In genomic region chr6:52595796-52596130, GRCh38 we compare ENCODE assay signal across 9 cellular contexts. TPM values are rescaled to one million over a fixed set of nuclear protein-coding genes. Genes with fewer than 3 reads are reported as not detected.
DNase-seq lines count a peak whose midpoint lies in the region; ATAC-seq and TF ChIP-seq lines count a peak whose summit lies in the region.
"Had no signal": no experiment of that assay in that cellular context is flagged by ENCODE, and none has a peak within 500 bp of the region (broad histone marks: within the 10 kb centered on the region; RNA-seq: fewer than 3 reads in every experiment).

No MANE protein-coding gene starts in this region.

- no peak overlapping the region for H3K4me2 ChIP-seq in mesendoderm (ENCODE audit: low read length)

- no peak for TF ChIP-seq EP300 in ovary (IDR thresholded peaks at IDR 0.05)

- no peak overlapping the region for H3K18ac ChIP-seq in mesendoderm (ENCODE audit: low read length)

- no peaks in the 10 kb centered on the region for H3K9me3 Mint-ChIP-seq in stimulated activated memory B cell treated with anti-CD40 and anti-IgM and Interleukin-4, amounts not matched to agents 10 μg/mL and 1 μg/mL and 100 μg/mL, for 72 hours
- H3K9me3 Mint-ChIP-seq: T-helper 1 cell treated with Interleukin-12 subunit alpha and Interleukin-12 subunit beta and Interleukin-4 antibody, amounts not matched to agents 30 μg/mL and 1 μg/mL, for 36 hours had no signal

- peaks cover 30% of the 10 kb centered on the region for H3K4me1 Mint-ChIP-seq in stimulated activated memory B cell treated with anti-CD40 and anti-IgM and Interleukin-4, amounts not matched to agents 10 μg/mL and 1 μg/mL and 100 μg/mL, for 72 hours

- H4K8ac ChIP-seq in mesendoderm (ENCODE audit: low read depth, low read length): no peak overlapping the region

- no peak for DNase-seq in brain microvascular endothelial cell
- DNase-seq in ovary: no peak
- no peak for DNase-seq in mesendoderm
- no peak for DNase-seq in mucosa of descending colon
- DNase-seq in NCI-H1105 treated with DMSO at 0.1 percent for 48 hours (lab: John Stamatoyannopoulos, UW): no peak

- no peak for TF ChIP-seq CTCF in brain microvascular endothelial cell (IDR thresholded peaks at IDR 0.05; ENCODE audit: low read depth, low read length, missing control alignments)
- no peak for TF ChIP-seq CTCF in ovary (IDR thresholded peaks at IDR 0.05)
- no peak for TF ChIP-seq CTCF in mucosa of descending colon (IDR thresholded peaks at IDR 0.05)

- H3K36me3 Mint-ChIP-seq in stimulated activated memory B cell treated with anti-CD40 and anti-IgM and Interleukin-4, amounts not matched to agents 10 μg/mL and 1 μg/mL and 100 μg/mL, for 72 hours: no peaks in the 10 kb centered on the region

- H2BK15ac ChIP-seq in mesendoderm (replicated peaks; ENCODE audit: low read depth): no peak overlapping the region

- H2AK5ac ChIP-seq in mesendoderm (ENCODE audit: low read length): no peak overlapping the region

- H2BK120ac ChIP-seq in mesendoderm (ENCODE audit: low read depth, low read length): no peak overlapping the region

- H3K27me3 ChIP-seq in brain microvascular endothelial cell (replicated peaks) (no peaks in the 10 kb centered on the region), ovary (no peaks in the 10 kb centered on the region), mesendoderm (ENCODE audit: insufficient read depth, low read length, poor library complexity) (no peaks in the 10 kb centered on the region)

- H3K79me1 ChIP-seq in mesendoderm (ENCODE audit: low read length): no peaks in the 10 kb centered on the region

- in situ Hi-C loops in brain microvascular endothelial cell (cut with HindIII; ENCODE audit: low pct_ligation_motif_present, low sequenced_read_pairs): no loop called here

- H2BK5ac ChIP-seq in mesendoderm (ENCODE audit: low read length): no peak overlapping the region

- intact Hi-C loops in ovary (cut with DNase I): loop anchor here in 3 of 4 donors (5.0 to 10.0 kb wide), 3 partner anchors 69 to 178 kb away; partner anchors contain the start of gene EFHC1 (in 1 of the 3)
- intact Hi-C loops in mucosa of descending colon (cut with DNase I, micrococcal nuclease): loop anchor here (5.0 to 10.0 kb wide), 2 partner anchors 69 to 178 kb away; no protein-coding TSS in a partner anchor

- H3K27ac Mint-ChIP-seq in stimulated activated memory B cell treated with anti-CD40 and anti-IgM and Interleukin-4, amounts not matched to agents 10 μg/mL and 1 μg/mL and 100 μg/mL, for 72 hours: peak overlapping the region; percentile 61
- H3K27ac Mint-ChIP-seq: T-helper 1 cell treated with Interleukin-12 subunit alpha and Interleukin-12 subunit beta and Interleukin-4 antibody, amounts not matched to agents 30 μg/mL and 1 μg/mL, for 36 hours had no signal

- H3K27ac ChIP-seq in brain microvascular endothelial cell: peak overlapping the region; percentile 93
- H3K27ac ChIP-seq in ovary: peak overlapping the region in 1 of 2 donors; percentile 54
- H3K27ac ChIP-seq in mesendoderm (ENCODE audit: low read depth, low read length): no peak overlapping the region

- no peak overlapping the region for H3K56ac ChIP-seq in mesendoderm (ENCODE audit: low read length)

- no peaks in the 10 kb centered on the region for H3K36me3 ChIP-seq in brain microvascular endothelial cell (replicated peaks)
- H3K36me3 ChIP-seq in ovary: no peaks in the 10 kb centered on the region
- H3K36me3 ChIP-seq in mesendoderm (ENCODE audit: control insufficient read depth, insufficient read depth, low read length): no peaks in the 10 kb centered on the region
- no peaks in the 10 kb centered on the region for H3K36me3 ChIP-seq in mucosa of descending colon (ENCODE audit: low read depth)

- TF ChIP-seq POLR2A in ovary (IDR thresholded peaks at IDR 0.05): no peak

- no peaks in the 10 kb centered on the region for H3K79me2 ChIP-seq in mesendoderm (ENCODE audit: control insufficient read depth, insufficient read depth, low read length)

- ATAC-seq in GM19372 (IDR thresholded peaks at IDR 0.05; ENCODE audit: low read depth, unreplicated experiment) (peak; percentile 67), HG03066 (IDR thresholded peaks at IDR 0.05; ENCODE audit: low read depth, unreplicated experiment) (peak; percentile 60), mucosa of descending colon (no peak)
- peak; percentile 67 for ATAC-seq in stimulated activated memory B cell treated with anti-CD40 and anti-IgM and Interleukin-4, amounts not matched to agents 10 μg/mL and 1 μg/mL and 100 μg/mL, for 72 hours

- H3K27me3 Mint-ChIP-seq in stimulated activated memory B cell treated with anti-CD40 and anti-IgM and Interleukin-4, amounts not matched to agents 10 μg/mL and 1 μg/mL and 100 μg/mL, for 72 hours: no peaks in the 10 kb centered on the region

- peaks cover 7% of the 10 kb centered on the region for H3K4me1 ChIP-seq in ovary (ENCODE audit: insufficient read depth)
- H3K4me1 ChIP-seq in mesendoderm (ENCODE audit: control insufficient read depth, low read depth, low read length): no peaks in the 10 kb centered on the region
- peaks cover 8% of the 10 kb centered on the region for H3K4me1 ChIP-seq in mucosa of descending colon (ENCODE audit: low read depth)

- H3K9ac ChIP-seq in mesendoderm (ENCODE audit: low read length): no peak overlapping the region

- H3K4ac ChIP-seq in mesendoderm (ENCODE audit: low read depth, low read length): no peak overlapping the region

- peak overlapping the region; percentile 9 for H3K4me3 ChIP-seq in brain microvascular endothelial cell (ENCODE audit: low read depth, low read length)
- H3K4me3 ChIP-seq in ovary: no peak overlapping the region
- no peak overlapping the region for H3K4me3 ChIP-seq in mesendoderm (ENCODE audit: low read length)
- H3K4me3 ChIP-seq in mucosa of descending colon: no peak overlapping the region

- H3K4me3 Mint-ChIP-seq in stimulated activated memory B cell treated with anti-CD40 and anti-IgM and Interleukin-4, amounts not matched to agents 10 μg/mL and 1 μg/mL and 100 μg/mL, for 72 hours: no peak overlapping the region
- H3K4me3 Mint-ChIP-seq: T-helper 1 cell treated with Interleukin-12 subunit alpha and Interleukin-12 subunit beta and Interleukin-4 antibody, amounts not matched to agents 30 μg/mL and 1 μg/mL, for 36 hours had no signal

- H3K23ac ChIP-seq in mesendoderm (ENCODE audit: low read length): no peak overlapping the region

- no peaks in the 10 kb centered on the region for H3K9me3 ChIP-seq in ovary
- no peaks in the 10 kb centered on the region for H3K9me3 ChIP-seq in mucosa of descending colon

- H4K5ac ChIP-seq in mesendoderm (ENCODE audit: low read length): no peak overlapping the region

RNA-seq across cellular contexts. Expression of gene TRAM2, which starts 18.9 kb away (rescaled TPM):
- total RNA-seq in ovary (10 to 100 TPM in 6 of 7 donors, 1 to 10 TPM in 1; 7.7 to 31.0 (median 22.0) TPM), mucosa of descending colon (10 to 100 TPM; 20.3 to 25.0 (median 24.1) TPM)
- 10 to 100 TPM; 10.4 to 36.9 TPM for polyA plus RNA-seq in ovary
- polyA plus RNA-seq in mesendoderm (2013, experiment 1 of 2): 39.3 TPM
- 39.0 TPM for polyA plus RNA-seq in mesendoderm (2013, experiment 2 of 2)
